8 cellular contexts compared by ENCODE assay signal in the genomic region with DNA sequence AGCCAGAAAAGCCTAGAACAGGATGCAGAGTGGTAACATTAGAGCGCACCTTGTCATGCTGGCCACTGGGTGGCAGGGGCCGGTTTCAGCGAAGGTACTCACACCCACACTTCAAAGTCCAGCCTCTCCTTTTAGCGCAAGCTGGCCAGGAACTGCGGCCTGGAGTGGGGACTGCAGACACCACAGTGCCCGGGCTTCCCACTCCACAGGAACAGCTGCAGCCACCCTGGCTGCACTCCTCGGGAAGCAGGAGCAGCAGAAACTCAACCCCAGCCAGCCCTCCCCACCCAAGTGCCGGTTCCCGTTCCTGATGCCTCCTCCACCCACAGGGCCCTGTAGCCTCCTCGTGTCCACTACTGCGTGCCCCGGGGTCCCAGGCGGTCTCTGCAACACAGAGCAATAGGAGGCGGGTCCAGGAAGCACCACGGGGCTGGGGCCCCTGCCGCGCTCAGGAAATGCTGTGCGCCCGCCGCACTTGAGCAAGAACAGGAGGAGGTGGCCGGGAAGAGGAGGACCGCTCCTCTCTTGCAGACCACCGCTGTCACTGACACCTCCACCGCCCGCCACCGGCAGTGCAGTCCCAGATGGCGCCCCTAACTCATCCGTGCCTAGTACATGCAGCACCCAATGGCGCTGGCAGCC. TPM values are rescaled to one million over a fixed set of nuclear protein-coding genes. Genes with fewer than 3 reads are reported as not detected.
DNase-seq lines count a peak whose midpoint lies in the region; ATAC-seq and TF ChIP-seq lines count a peak whose summit lies in the region.

No MANE protein-coding gene starts in this region.

- H3K27ac ChIP-seq in BLaER1 (no peak overlapping the region), heart left ventricle (no peak overlapping the region)

- ATAC-seq in heart left ventricle, result peak; percentile 63 to 77 (median 73)
- no peak for ATAC-seq in HG02970 (IDR thresholded peaks at IDR 0.05; ENCODE audit: low FRiP score, unreplicated experiment)

- no peak overlapping the region for H3K9ac ChIP-seq in BLaER1

- no peaks in the 10 kb centered on the region for H3K9me3 ChIP-seq in BLaER1
- no peaks in the 10 kb centered on the region for H3K9me3 ChIP-seq in heart left ventricle

- intact Hi-C loops in heart left ventricle (cut with DNase I), result loop anchor here in 6 of 10 donors (2.0 to 10.0 kb wide), 3 partner anchors 62 to 228 kb away; no protein-coding TSS in a partner anchor

- TF ChIP-seq CTCF in GM13977 (IDR thresholded peaks at IDR 0.05; ENCODE audit: extremely low read depth, insufficient read depth, missing control alignments) (peak; percentile 41), heart left ventricle (IDR thresholded peaks at IDR 0.05) (peak in 11 of 12 donors; percentile 23 to 56 (median 44))

- 0 out of 2 replicates have a peak overlapping the region, but pooled peaks have one; percentile 22 for H3K4me3 ChIP-seq in BLaER1
- H3K4me3 ChIP-seq in heart left ventricle, result peak overlapping the region in 10 of 12 donors; percentile 0 to 43 (median 27)

- DNase-seq in GM13977 (ENCODE audit: low spot score), result peak; percentile 64
- DNase-seq in NCI-H524 (lab: John Stamatoyannopoulos, UW), result peak; percentile 73 to 89
- DNase-seq in activated naive CD4-positive, alpha-beta T cell treated with anti-CD3 and anti-CD28 coated beads, Interleukin-2, amount 50 U/mL, for 16 hours, result peak; percentile 28
- peak in 3 of 5 donors; percentile 33 to 57 (median 53) for DNase-seq in heart left ventricle
- DNase-seq in retina, result peak; percentile 73
- DNase-seq in occipital lobe (lab: John Stamatoyannopoulos, UW), result no peak

- no peaks in the 10 kb centered on the region for H3K36me3 ChIP-seq in BLaER1
- no peaks in the 10 kb centered on the region for H3K36me3 ChIP-seq in heart left ventricle

- no peaks in the 10 kb centered on the region for H4K20me1 ChIP-seq in BLaER1

- no peak for TF ChIP-seq POLR2A in heart left ventricle (IDR thresholded peaks at IDR 0.05)

- in situ Hi-C loops in GM13977 (cut with MboI; ENCODE audit: low pct_unique_long_range_greater_than_20kb, low sequenced_read_pairs, unreplicated experiment), result no loop called here

- WGBS in heart left ventricle, 4 donors, result 6 to 25% (median 13%) methylated on average over 23 to 29 of the region's 29 CpGs

- H3K27me3 ChIP-seq in BLaER1 (peaks cover 18% of the 10 kb centered on the region), heart left ventricle (peaks cover 0 to 31% (median 13%) of the 10 kb centered on the region in 9 donors)

- H3K4me2 ChIP-seq in BLaER1, result peak overlapping the region; percentile 53

- peaks cover 6% of the 10 kb centered on the region; the same call in 1 of the 2 replicates for H3K4me1 ChIP-seq in BLaER1
- H3K4me1 ChIP-seq in heart left ventricle, result peaks cover 0 to 22% (median 0%) of the 10 kb centered on the region in 12 donors

RNA-seq across cellular contexts. Expression of a gene that starts 2.2 kb away (rescaled TPM):
- not detected for total RNA-seq in heart left ventricle
- not detected for polyA plus RNA-seq in heart left ventricle
- total RNA-seq in occipital lobe, result 0.31 TPM

RNA-seq across cellular contexts. Expression of a gene that starts 43.6 kb away (rescaled TPM):
- total RNA-seq in heart left ventricle (not detected), occipital lobe (not detected)
- not detected for polyA plus RNA-seq in heart left ventricle

RNA-seq across cellular contexts. Expression of a gene that starts 52.5 kb away (rescaled TPM):
- total RNA-seq in heart left ventricle (1 to 10 TPM in 1 of 9 donors, under 1 TPM in 6, not detected in 2; 0.13 to 1.3 (median 0.28) TPM), occipital lobe (not detected)
- under 1 TPM; 0.12 to 0.34 TPM for polyA plus RNA-seq in heart left ventricle
